In genomic region chr3:125075738-125076137, GRCh38 we compare ENCODE assay signal across 21 cellular contexts. TPM values are rescaled to one million over a fixed set of nuclear protein-coding genes. Genes with fewer than 3 reads are reported as not detected.
DNase-seq lines count a peak whose midpoint lies in the region; ATAC-seq, FAIRE-seq and TF ChIP-seq lines count a peak whose summit lies in the region.
"Had no signal": no experiment of that assay in that cellular context is flagged by ENCODE, and none has a peak within 500 bp of the region (broad histone marks: within the 10 kb centered on the region; RNA-seq: fewer than 3 reads in every experiment).

No MANE protein-coding gene starts in this region.

- TF ChIP-seq POLR2A in H54 (IDR thresholded peaks at IDR 0.05; ENCODE audit: low read depth, low read length), result no peak

- no peak overlapping the region for H3K4me3 Mint-ChIP-seq in stimulated activated effector memory CD8-positive, alpha-beta T cell treated with anti-CD3 and anti-CD28 coated beads, Interleukin-12 subunit alpha, Interleukin-12 subunit beta, amount 100 ng/mL, for 72 hours
- H3K4me3 Mint-ChIP-seq: activated CD4-positive, alpha-beta memory T cell treated with anti-CD3 and anti-CD28 coated beads, Interleukin-2, amount 10 ng/mL, durations not matched to agents 7 days and 5 days; activated naive CD8-positive, alpha-beta T cell; activated T-cell treated with anti-CD3 and anti-CD28 coated beads, Interleukin-2, amount 50 U/mL, for 72 hours; CD4-positive, alpha-beta T cell; memory B cell; natural killer cell treated with Interleukin-12 subunit alpha and Interleukin-12 subunit beta and Interleukin-15 and Interleukin-18, amount 100 ng/mL, for 72 hours had no signal

- no peak for FAIRE-seq in H54 (lab: Jason Lieb, UNC)
- FAIRE-seq: islet of Langerhans had no signal

- TF ChIP-seq CTCF in fibroblast of villous mesenchyme (IDR thresholded peaks at IDR 0.05; ENCODE audit: insufficient read depth, low read depth, low read length), result peak; percentile 30

- H3K27ac Mint-ChIP-seq in stimulated activated effector memory CD8-positive, alpha-beta T cell treated with anti-CD3 and anti-CD28 coated beads, Interleukin-12 subunit alpha, Interleukin-12 subunit beta, amount 100 ng/mL, for 72 hours, result peak overlapping the region; percentile 60
- H3K27ac Mint-ChIP-seq: activated CD4-positive, alpha-beta memory T cell treated with anti-CD3 and anti-CD28 coated beads, Interleukin-2, amount 10 ng/mL, durations not matched to agents 7 days and 5 days; activated naive CD8-positive, alpha-beta T cell; activated T-cell treated with anti-CD3 and anti-CD28 coated beads, Interleukin-2, amount 50 U/mL, for 72 hours; CD4-positive, alpha-beta T cell; memory B cell had no signal

- ATAC-seq in stimulated activated effector memory CD8-positive, alpha-beta T cell treated with anti-CD3 and anti-CD28 coated beads, Interleukin-12 subunit alpha, Interleukin-12 subunit beta, amount 100 ng/mL, for 72 hours, result no peak
- ATAC-seq: activated T-cell treated with anti-CD3 and anti-CD28 coated beads, Interleukin-2, amount 50 U/mL, for 72 hours had no signal

- no peaks in the 10 kb centered on the region for H3K36me3 Mint-ChIP-seq in stimulated activated effector memory CD8-positive, alpha-beta T cell treated with anti-CD3 and anti-CD28 coated beads, Interleukin-12 subunit alpha, Interleukin-12 subunit beta, amount 100 ng/mL, for 72 hours
- H3K36me3 Mint-ChIP-seq: activated naive CD8-positive, alpha-beta T cell; memory B cell; natural killer cell treated with Interleukin-12 subunit alpha and Interleukin-12 subunit beta and Interleukin-15 and Interleukin-18, amount 100 ng/mL, for 72 hours had no signal

- H3K4me3 ChIP-seq in fibroblast of villous mesenchyme (ENCODE audit: low read depth, low read length), result no peak overlapping the region
- H3K4me3 ChIP-seq: dorsolateral prefrontal cortex, esophagus muscularis mucosa, tibial nerve had no signal

- no peaks in the 10 kb centered on the region for H3K4me1 Mint-ChIP-seq in stimulated activated effector memory CD8-positive, alpha-beta T cell treated with anti-CD3 and anti-CD28 coated beads, Interleukin-12 subunit alpha, Interleukin-12 subunit beta, amount 100 ng/mL, for 72 hours

- H3K9me3 Mint-ChIP-seq in stimulated activated effector memory CD8-positive, alpha-beta T cell treated with anti-CD3 and anti-CD28 coated beads, Interleukin-12 subunit alpha, Interleukin-12 subunit beta, amount 100 ng/mL, for 72 hours, result no peaks in the 10 kb centered on the region
- H3K9me3 Mint-ChIP-seq: activated CD4-positive, alpha-beta memory T cell treated with anti-CD3 and anti-CD28 coated beads, Interleukin-2, amount 10 ng/mL, durations not matched to agents 7 days and 5 days; activated T-cell treated with anti-CD3 and anti-CD28 coated beads, Interleukin-2, amount 50 U/mL, for 72 hours; CD4-positive, alpha-beta T cell; memory B cell; natural killer cell treated with Interleukin-12 subunit alpha and Interleukin-12 subunit beta and Interleukin-15 and Interleukin-18, amount 100 ng/mL, for 72 hours had no signal

- peak; percentile 42 for DNase-seq in DMS 273 (lab: John Stamatoyannopoulos, UW; ENCODE audit: unreplicated experiment)
- DNase-seq in DMS 273 treated with DMSO at 0.1 percent for 48 hours (lab: John Stamatoyannopoulos, UW), result no peak
- DNase-seq in OCI-M1 (lab: John Stamatoyannopoulos, UW), result peak; percentile 4
- no peak for DNase-seq in fibroblast of villous mesenchyme (ENCODE audit: low read depth)
- DNase-seq in stimulated activated effector memory CD8-positive, alpha-beta T cell treated with anti-CD3 and anti-CD28 coated beads, Interleukin-12 subunit alpha, Interleukin-12 subunit beta, amount 100 ng/mL, for 72 hours (ENCODE audit: low spot score in 2 of 2), result no peak
- DNase-seq in activated CD8-positive, alpha-beta memory T cell treated with anti-CD3 and anti-CD28 coated beads, Interleukin-2, amount 50 U/mL, for 4 hours, result no peak
- no peak for DNase-seq in SKM-1 (lab: John Stamatoyannopoulos, UW; ENCODE audit: unreplicated experiment)
- DNase-seq in H54 (ENCODE audit: insufficient read length, low spot score), result no peak
- DNase-seq: activated CD4-positive, alpha-beta memory T cell treated with anti-CD3 and anti-CD28 coated beads, Interleukin-2, amount 10 ng/mL, durations not matched to agents 7 days and 5 days; activated T-cell treated with anti-CD3 and anti-CD28 coated beads, Interleukin-2, amount 50 U/mL, for 72 hours; CD4-positive, alpha-beta T cell; dorsolateral prefrontal cortex; NCI-H1092; NCI-H2171; NCI-H69 had no signal

RNA-seq across cellular contexts. Expression of gene HEG1, which starts 19.9 kb away (rescaled TPM):
- 110 and 199 TPM in 2 replicates for total RNA-seq in fibroblast of villous mesenchyme

Comparison
In these comparisons a context has a peak if more than half of its experiments do, and no peak if none do; other contexts are left out.
1. DNase-seq: peak in DMS 273 (single experiment) and OCI-M1 (single experiment); none in DMS 273 treated with DMSO at 0.1 percent for 48 hours (single experiment), fibroblast of villous mesenchyme (single experiment), stimulated activated effector memory CD8-positive, alpha-beta T cell treated with anti-CD3 and anti-CD28 coated beads, Interleukin-12 subunit alpha, Interleukin-12 subunit beta, amount 100 ng/mL, for 72 hours (0 of 2), activated CD8-positive, alpha-beta memory T cell treated with anti-CD3 and anti-CD28 coated beads, Interleukin-2, amount 50 U/mL, for 4 hours (single experiment), SKM-1 (single experiment) and H54 (single experiment).